ENCODE assay signal across 34 cellular contexts in the genomic region with DNA sequence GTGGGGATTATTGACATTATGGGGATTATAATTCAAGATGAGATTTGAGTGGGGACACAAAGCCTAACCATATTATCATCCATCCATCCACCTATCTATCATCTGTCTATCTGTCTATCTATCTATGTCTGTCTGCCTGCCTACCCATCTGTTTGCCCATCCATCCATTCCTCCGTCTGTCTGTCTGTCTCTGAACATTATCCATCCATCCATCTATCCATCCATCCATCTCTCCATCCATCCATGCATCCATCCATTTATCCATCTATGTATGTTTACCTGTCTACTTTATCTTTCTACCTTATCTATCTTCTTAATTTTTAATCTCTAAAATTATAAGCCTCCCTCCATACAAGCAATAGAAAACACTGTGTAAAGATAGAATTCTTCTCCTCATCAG. TPM values are rescaled to one million over a fixed set of nuclear protein-coding genes. Genes with fewer than 3 reads are reported as not detected.
"Had no signal": no experiment of that assay in that cellular context is flagged by ENCODE, and none has a peak within 500 bp of the region (broad histone marks: within the 10 kb centered on the region; RNA-seq: fewer than 3 reads in every experiment).

No MANE protein-coding gene starts in this region.

- H3K27ac ChIP-seq: adrenal gland, body of pancreas, brain microvascular endothelial cell, breast epithelium, VCaP had no signal

- DNase-seq: activated B cell treated with CpG ODN at 0.5 μM for 24 hours; activated CD4-positive, alpha-beta memory T cell treated with anti-CD3 and anti-CD28 coated beads for 36 hours; activated CD4-positive, alpha-beta T cell treated with anti-CD3 and anti-CD28 coated beads for 4 hours; activated CD4-positive, alpha-beta T cell treated with anti-CD3 and anti-CD28 coated beads, Interleukin-2, amount 10 ng/mL, durations not matched to agents 24 days and 14 days; activated CD4-positive, alpha-beta T cell treated with anti-CD3 and anti-CD28 coated beads, Interleukin-2, amount 50 U/mL, for 1 hour; activated CD4-positive, alpha-beta T cell treated with anti-CD3 and anti-CD28 coated beads, Interleukin-2, amount 50 U/mL, for 4 hours; activated CD4-positive, CD25-positive, alpha-beta regulatory T cell treated with anti-CD3 and anti-CD28 coated beads, Interleukin-2, amount 50 U/mL, for 72 hours; activated CD8-positive, alpha-beta memory T cell treated with anti-CD3 and anti-CD28 coated beads, Interleukin-2, amount 50 U/mL, for 4 hours; activated CD8-positive, alpha-beta T cell treated with anti-CD3 and anti-CD28 coated beads for 36 hours; activated effector memory CD4-positive, alpha-beta T cell treated with anti-CD3 and anti-CD28 coated beads, Interleukin-2, amount 50 U/mL, for 16 hours; activated gamma-delta T cell treated with Interleukin-2 at 50 U/mL for 16 hours; activated naive CD4-positive, alpha-beta T cell; activated naive CD4-positive, alpha-beta T cell treated with anti-CD3 and anti-CD28 coated beads for 36 hours; activated naive CD4-positive, alpha-beta T cell treated with anti-CD3 and anti-CD28 coated beads, Interleukin-2, amount 50 U/mL, for 16 hours; activated naive CD8-positive, alpha-beta T cell treated with anti-CD3 and anti-CD28 coated beads for 36 hours; activated T-cell treated with anti-CD3 and anti-CD28 coated beads for 4 hours; activated T-cell treated with anti-CD3 and anti-CD28 coated beads, Interleukin-2, amount 50 U/mL, for 1 hour; activated T-cell treated with anti-CD3 and anti-CD28 coated beads, Interleukin-2, amount 50 U/mL, for 4 hours; activated T-cell treated with anti-CD3 and anti-CD28 coated beads, Interleukin-2, amount 50 U/mL, for 72 hours; adrenal gland; amniotic stem cell; aorta; body of pancreas; brain microvascular endothelial cell; cerebellar nuclear complex; T-helper 2 cell; T-helper 9 cell had no signal

- H3K9me3 ChIP-seq: body of pancreas, breast epithelium had no signal

- FAIRE-seq: astrocyte, TTC549 had no signal

- H3K36me3 ChIP-seq: adrenal gland, brain microvascular endothelial cell, breast epithelium had no signal

- H3K27me3 ChIP-seq: adrenal gland, body of pancreas, brain microvascular endothelial cell, breast epithelium had no signal

- H3K4me3 ChIP-seq: adrenal gland, body of pancreas, breast epithelium had no signal

- ATAC-seq: activated CD8-positive, alpha-beta T cell treated with anti-CD3 and anti-CD28 coated beads for 36 hours; activated naive CD4-positive, alpha-beta T cell treated with anti-CD3 and anti-CD28 coated beads, Interleukin-2, amount 50 U/mL, for 72 hours; activated T-cell treated with anti-CD3 and anti-CD28 coated beads, Interleukin-2, amount 50 U/mL, for 4 hours; activated T-cell treated with anti-CD3 and anti-CD28 coated beads, Interleukin-2, amount 50 U/mL, for 72 hours; activated T-helper 17 cell treated with anti-CD3 and anti-CD28 coated beads, Interleukin-2, amount 50 U/mL, for 72 hours; body of pancreas had no signal

- H3K4me1 ChIP-seq: adrenal gland, breast epithelium had no signal

RNA-seq across cellular contexts. Expression of gene LCA5L, which starts 53.6 kb away (rescaled TPM):
- total RNA-seq: activated CD4-positive, alpha-beta T cell treated with anti-CD3 and anti-CD28 coated beads, Interleukin-2, amount 10 ng/mL, durations not matched to agents 24 days and 14 days; activated naive CD4-positive, alpha-beta T cell treated with anti-CD3 and anti-CD28 coated beads, Interleukin-2, amount 50 U/mL, for 72 hours; activated T-helper 1 cell treated with anti-CD3 and anti-CD28 coated beads, Interleukin-12 subunit alpha, Interleukin-12 subunit beta, Interleukin-2, Interleukin-4 antibody, amounts not matched to agents 30 ng/mL and 10 ng/mL and 1 ng/mL, durations not matched to agents 14 hours and 24 hours and 36 hours; activated T-helper 17 cell treated with anti-CD3 and anti-CD28 coated beads, Interleukin-2, amount 50 U/mL, for 72 hours had no signal
